ENCODE assay signal across 8 cellular contexts in the genomic region with DNA sequence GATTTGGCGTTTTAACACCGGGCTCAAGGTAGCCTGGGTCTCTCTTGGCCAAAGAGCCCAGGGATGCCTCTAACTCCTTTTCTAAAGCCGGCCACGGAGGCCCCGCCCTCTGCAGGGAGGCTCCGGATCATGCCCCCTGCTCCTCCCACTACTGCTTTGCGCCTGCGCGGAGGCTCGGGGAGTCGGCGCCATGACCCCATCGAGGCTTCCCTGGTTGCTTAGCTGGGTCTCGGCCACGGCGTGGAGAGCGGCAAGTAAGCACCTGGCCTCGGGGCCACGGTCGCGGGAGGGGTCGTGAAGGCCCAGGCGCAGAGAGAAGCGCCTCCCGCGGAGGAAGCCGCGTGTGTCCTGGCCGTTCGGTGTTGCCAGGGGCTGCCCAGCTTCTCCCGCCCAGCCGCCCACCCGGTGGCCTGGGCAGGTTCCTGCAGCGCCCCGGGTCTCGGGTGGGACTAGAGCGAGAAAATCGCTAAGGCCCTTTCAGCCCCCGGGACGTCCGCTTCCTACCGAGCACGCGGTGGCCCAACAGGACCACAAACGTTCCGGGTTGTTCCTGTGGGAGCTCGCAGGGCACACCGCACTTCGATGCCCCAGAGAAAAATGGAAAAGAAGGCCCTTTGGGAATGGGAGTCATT. TPM values are rescaled to one million over a fixed set of nuclear protein-coding genes. Genes with fewer than 3 reads are reported as not detected.
A peak's percentile ranks its signal among the peaks of the same experiment; 100 is the strongest.
DNase-seq lines count a peak whose midpoint lies in the region; ATAC-seq, FAIRE-seq and TF ChIP-seq lines count a peak whose summit lies in the region.

A gene (plus strand): TSS at position 180 of the 632 bp plus-strand sequence. CDS start 11 bp downstream, at position 191.

- peaks cover 16% of the 10 kb centered on the region for H3K36me3 Mint-ChIP-seq in T-helper 2 cell treated with Interferon-gamma antibody and Interleukin-4, amounts not matched to agents 5 μg/mL and 100 μg/mL, for 36 hours (ENCODE audit: low read depth)
- H3K36me3 Mint-ChIP-seq in astrocyte (ENCODE audit: low read depth, unreplicated experiment): peaks cover 3% of the 10 kb centered on the region

- H3K4me1 ChIP-seq in astrocyte (ENCODE audit: insufficient read depth, low read length): no peaks in the 10 kb centered on the region
- peaks cover 4% of the 10 kb centered on the region for H3K4me1 ChIP-seq in rectal smooth muscle tissue (ENCODE audit: control insufficient read depth, insufficient read depth, low read length)
- H3K4me1 ChIP-seq in vagina: peaks cover 11% of the 10 kb centered on the region

- peak within 1 kb of the TSS; percentile 76 for H3K4me3 ChIP-seq in astrocyte (ENCODE audit: insufficient read depth, low read depth, low read length)
- peak within 1 kb of the TSS; percentile 91 for H3K4me3 ChIP-seq in rectal smooth muscle tissue (ENCODE audit: low read length)
- H3K4me3 ChIP-seq in vagina: peak within 1 kb of the TSS; percentile 77 to 78

- peak; percentile 91 for TF ChIP-seq POLR2A in GM18505 (IDR thresholded peaks at IDR 0.05; ENCODE audit: borderline replicate concordance, extremely low read depth, insufficient read depth, insufficient read length)
- peak in 1 of 2 donors; percentile 78 for TF ChIP-seq POLR2A in vagina (IDR thresholded peaks at IDR 0.05)

- peak within 1 kb of the TSS; percentile 76 for H3K27ac ChIP-seq in astrocyte (ENCODE audit: low read depth, low read length)
- peak within 1 kb of the TSS; percentile 78 for H3K27ac ChIP-seq in rectal smooth muscle tissue (ENCODE audit: low read depth, low read length)
- H3K27ac ChIP-seq in vagina: peak within 1 kb of the TSS; percentile 86

- DNase-seq in NCI-H187 treated with DMSO at 0.1 percent for 48 hours (lab: John Stamatoyannopoulos, UW) (peak; percentile 17), astrocyte (ENCODE audit: low read depth) (peak; percentile 61), hepatic stellate cell (ENCODE audit: low spot score) (peak; percentile 96), vagina (ENCODE audit: extremely low spot score in 2 of 2) (no peak)
- DNase-seq in T-helper 2 cell treated with Interferon-gamma antibody and Interleukin-4, amounts not matched to agents 5 μg/mL and 100 μg/mL, for 36 hours (ENCODE audit: low spot score): peak; percentile 91

- H3K27me3 Mint-ChIP-seq in T-helper 2 cell treated with Interferon-gamma antibody and Interleukin-4, amounts not matched to agents 5 μg/mL and 100 μg/mL, for 36 hours (ENCODE audit: low read depth): no peaks in the 10 kb centered on the region
- H3K27me3 Mint-ChIP-seq in astrocyte (ENCODE audit: low read depth, unreplicated experiment): peaks cover 2% of the 10 kb centered on the region

- peak within 1 kb of the TSS; percentile 86 for H3K4me3 Mint-ChIP-seq in T-helper 2 cell treated with Interferon-gamma antibody and Interleukin-4, amounts not matched to agents 5 μg/mL and 100 μg/mL, for 36 hours
- H3K4me3 Mint-ChIP-seq in astrocyte (ENCODE audit: unreplicated experiment): peak within 1 kb of the TSS; percentile 90

- no peaks in the 10 kb centered on the region for H3K27me3 ChIP-seq in astrocyte (ENCODE audit: insufficient read depth, low read length)
- H3K27me3 ChIP-seq in rectal smooth muscle tissue (ENCODE audit: control insufficient read depth, insufficient read depth, low read length): no peaks in the 10 kb centered on the region
- H3K27me3 ChIP-seq in vagina: no peaks in the 10 kb centered on the region

- H2AFZ ChIP-seq in astrocyte (ENCODE audit: low read depth, low read length): peak within 1 kb of the TSS; percentile 97

- no peak for TF ChIP-seq CTCF in astrocyte (IDR thresholded peaks at IDR 0.05; ENCODE audit: insufficient read depth, low read depth, low read length)
- TF ChIP-seq CTCF in vagina (IDR thresholded peaks at IDR 0.05): no peak

- H3K4me2 ChIP-seq in astrocyte (ENCODE audit: low read length): peak within 1 kb of the TSS; percentile 84

- peak; percentile 99 for ATAC-seq in GM18505 (IDR thresholded peaks at IDR 0.05; ENCODE audit: unreplicated experiment)
- peak; percentile 100 for ATAC-seq in HG02970 (IDR thresholded peaks at IDR 0.05; ENCODE audit: low FRiP score, unreplicated experiment)

- intact Hi-C loops in vagina (cut with DNase I): no loop called here

- peak within 1 kb of the TSS; percentile 78 for H3K27ac Mint-ChIP-seq in T-helper 2 cell treated with Interferon-gamma antibody and Interleukin-4, amounts not matched to agents 5 μg/mL and 100 μg/mL, for 36 hours
- H3K27ac Mint-ChIP-seq in astrocyte (ENCODE audit: unreplicated experiment): peak within 1 kb of the TSS; percentile 71

- peak within 1 kb of the TSS; percentile 88 for H3K9ac ChIP-seq in astrocyte (ENCODE audit: low read length)
- peak within 1 kb of the TSS; percentile 78 for H3K9ac ChIP-seq in rectal smooth muscle tissue (ENCODE audit: low read length)

- H3K79me2 ChIP-seq in astrocyte (ENCODE audit: insufficient read depth, low read length): peaks cover 7% of the 10 kb centered on the region

- peaks cover 13% of the 10 kb centered on the region for H3K4me1 Mint-ChIP-seq in T-helper 2 cell treated with Interferon-gamma antibody and Interleukin-4, amounts not matched to agents 5 μg/mL and 100 μg/mL, for 36 hours (ENCODE audit: low read depth)
- H3K4me1 Mint-ChIP-seq in astrocyte (ENCODE audit: low read depth, unreplicated experiment): peaks cover 2% of the 10 kb centered on the region

- no peak for FAIRE-seq in astrocyte (lab: Jason Lieb, UNC)

- H3K9me3 Mint-ChIP-seq in T-helper 2 cell treated with Interferon-gamma antibody and Interleukin-4, amounts not matched to agents 5 μg/mL and 100 μg/mL, for 36 hours: no peaks in the 10 kb centered on the region
- H3K9me3 Mint-ChIP-seq in astrocyte (ENCODE audit: unreplicated experiment): no peaks in the 10 kb centered on the region

- H3K36me3 ChIP-seq in astrocyte (ENCODE audit: insufficient read depth, low read length) (no peaks in the 10 kb centered on the region), rectal smooth muscle tissue (ENCODE audit: control insufficient read depth, insufficient read depth, low read length) (no peaks in the 10 kb centered on the region), vagina (no peaks in the 10 kb centered on the region)

- no peaks in the 10 kb centered on the region for H3K9me3 ChIP-seq in astrocyte (ENCODE audit: insufficient read depth, low read depth, low read length)
- H3K9me3 ChIP-seq in vagina: no peaks in the 10 kb centered on the region

- H4K20me1 ChIP-seq in astrocyte (ENCODE audit: insufficient read depth, low read length): no peaks in the 10 kb centered on the region

RNA-seq across cellular contexts. Expression of the gene that starts here (rescaled TPM):
- total RNA-seq in astrocyte (7.4 and 8.3 TPM in 2 replicates), vagina (5.6 TPM)

Comparison
In these comparisons a context has a peak if more than half of its experiments do, and no peak if none do; other contexts are left out.
1. DNase-seq: peak in NCI-H187 treated with DMSO at 0.1 percent for 48 hours (single experiment), T-helper 2 cell treated with Interferon-gamma antibody and Interleukin-4, amounts not matched to agents 5 μg/mL and 100 μg/mL, for 36 hours (single experiment), astrocyte (single experiment) and hepatic stellate cell (single experiment); none in vagina (0 of 2).
2. Peak in every context shown above with its lines, with median percentiles within 50 percentile points of each other: H3K27ac ChIP-seq and H3K4me3 ChIP-seq.